Comparison of ENCODE assay signal across 18 cellular contexts in genomic region chr12:103640831-103641230, GRCh38.
"Had no signal": no experiment of that assay in that cellular context is flagged by ENCODE, and none has a peak within 500 bp of the region (broad histone marks: within the 10 kb centered on the region; RNA-seq: fewer than 3 reads in every experiment).

No MANE protein-coding gene starts in this region.

- H3K27ac Mint-ChIP-seq: activated CD4-positive, alpha-beta memory T cell treated with anti-CD3 and anti-CD28 coated beads, Interleukin-2, amount 10 ng/mL, durations not matched to agents 7 days and 5 days; endodermal cell; nephron progenitor cell; stimulated activated memory B cell treated with anti-CD40 and anti-IgM and Interleukin-4, amounts not matched to agents 10 μg/mL and 1 μg/mL and 100 μg/mL, for 72 hours; WTC11 had no signal

- H3K36me3 Mint-ChIP-seq: stimulated activated memory B cell treated with anti-CD40 and anti-IgM and Interleukin-4, amounts not matched to agents 10 μg/mL and 1 μg/mL and 100 μg/mL, for 72 hours had no signal

- H3K27me3 ChIP-seq: adrenal gland, tibial artery, uterus had no signal

- H3K9me3 Mint-ChIP-seq: activated CD4-positive, alpha-beta memory T cell treated with anti-CD3 and anti-CD28 coated beads, Interleukin-2, amount 10 ng/mL, durations not matched to agents 7 days and 5 days; activated T-cell treated with anti-CD3 and anti-CD28 coated beads, Interleukin-2, amount 50 U/mL, for 4 hours had no signal

- DNase-seq: activated CD4-positive, alpha-beta memory T cell treated with anti-CD3 and anti-CD28 coated beads, Interleukin-2, amount 10 ng/mL, durations not matched to agents 7 days and 5 days; activated CD4-positive, alpha-beta T cell treated with anti-CD3 and anti-CD28 coated beads for 4 hours; activated effector memory CD4-positive, alpha-beta T cell treated with Interleukin-2 at 50 U/mL for 16 hours; activated naive CD4-positive, alpha-beta T cell treated with anti-CD3 and anti-CD28 coated beads, Interleukin-2, amount 50 U/mL, for 16 hours; activated T-cell treated with anti-CD3 and anti-CD28 coated beads, Interleukin-2, amount 50 U/mL, for 4 hours; adrenal gland; dorsolateral prefrontal cortex; endodermal cell; head of caudate nucleus; left colon; lower lobe of right lung; nephron progenitor cell; occipital lobe; tibial artery; uterus had no signal

- H3K4me3 Mint-ChIP-seq: activated CD4-positive, alpha-beta memory T cell treated with anti-CD3 and anti-CD28 coated beads, Interleukin-2, amount 10 ng/mL, durations not matched to agents 7 days and 5 days; activated T-cell treated with anti-CD3 and anti-CD28 coated beads, Interleukin-2, amount 50 U/mL, for 4 hours; endodermal cell; nephron progenitor cell; stimulated activated memory B cell treated with anti-CD40 and anti-IgM and Interleukin-4, amounts not matched to agents 10 μg/mL and 1 μg/mL and 100 μg/mL, for 72 hours; WTC11 had no signal

- H3K4me1 ChIP-seq: adrenal gland, lower lobe of right lung, uterus had no signal

- ATAC-seq: activated T-cell treated with anti-CD3 and anti-CD28 coated beads, Interleukin-2, amount 50 U/mL, for 4 hours; left colon; lower lobe of right lung; stimulated activated memory B cell treated with anti-CD40 and anti-IgM and Interleukin-4, amounts not matched to agents 10 μg/mL and 1 μg/mL and 100 μg/mL, for 72 hours; WTC11 had no signal

- H3K4me1 Mint-ChIP-seq: activated CD4-positive, alpha-beta memory T cell treated with anti-CD3 and anti-CD28 coated beads, Interleukin-2, amount 10 ng/mL, durations not matched to agents 7 days and 5 days; endodermal cell; nephron progenitor cell; stimulated activated memory B cell treated with anti-CD40 and anti-IgM and Interleukin-4, amounts not matched to agents 10 μg/mL and 1 μg/mL and 100 μg/mL, for 72 hours; WTC11 had no signal

- H3K4me3 ChIP-seq: adrenal gland, dorsolateral prefrontal cortex, lower lobe of right lung, tibial artery, uterus had no signal

- H3K27ac ChIP-seq: adrenal gland, dorsolateral prefrontal cortex, lower lobe of right lung, tibial artery, uterus had no signal

- H3K9me3 ChIP-seq: adrenal gland, lower lobe of right lung, tibial artery, uterus had no signal

- H3K36me3 ChIP-seq: adrenal gland, lower lobe of right lung, tibial artery, uterus had no signal

- FAIRE-seq: frontal cortex had no signal
